10 cellular contexts compared by ENCODE assay signal in genomic region chr12:110932048-110932447, GRCh38. TPM values are rescaled to one million over a fixed set of nuclear protein-coding genes. Genes with fewer than 3 reads are reported as not detected.
DNase-seq lines count a peak whose midpoint lies in the region; ATAC-seq and TF ChIP-seq lines count a peak whose summit lies in the region.
"Had no signal": no experiment of that assay in that cellular context is flagged by ENCODE, and none has a peak within 500 bp of the region (broad histone marks: within the 10 kb centered on the region; RNA-seq: fewer than 3 reads in every experiment).

No MANE protein-coding gene starts in this region.

- H3K27ac ChIP-seq in endodermal cell (ENCODE audit: low read depth, low read length) (no peak overlapping the region), psoas muscle (peak overlapping the region; percentile 75)
- no peak overlapping the region for H3K27ac ChIP-seq in CD8-positive, alpha-beta T cell (ENCODE audit: low read depth, low read length)
- H3K27ac ChIP-seq: Peyer's patch had no signal

- no peak for ATAC-seq in psoas muscle
- ATAC-seq in left lobe of liver = no peak
- no peak for ATAC-seq in CD8-positive, alpha-beta T cell
- no peak for ATAC-seq in stimulated activated naive CD8-positive, alpha-beta T cell treated with anti-CD3 and anti-CD28 coated beads, Interleukin-15, Interleukin-2, amounts not matched to agents 100 U/mL and 50 U/mL, for 24 hours

- DNase-seq in activated CD8-positive, alpha-beta memory T cell treated with anti-CD3 and anti-CD28 coated beads, Interleukin-2, amount 50 U/mL, for 48 hours = peak; percentile 34
- no peak for DNase-seq in activated CD8-positive, alpha-beta memory T cell treated with anti-CD3 and anti-CD28 coated beads for 24 hours
- DNase-seq in LNCaP clone FGC (ENCODE audit: low read depth) (no peak), endodermal cell (peak; percentile 84), psoas muscle (no peak), left lobe of liver (ENCODE audit: low spot score) (no peak)
- DNase-seq in CD8-positive, alpha-beta T cell = no peak
- DNase-seq in stimulated activated naive CD8-positive, alpha-beta T cell treated with anti-CD3 and anti-CD28 coated beads, Interleukin-15, Interleukin-2, amounts not matched to agents 100 U/mL and 50 U/mL, for 24 hours = no peak
- DNase-seq: activated CD4-positive, CD25-positive, alpha-beta regulatory T cell treated with anti-CD3 and anti-CD28 coated beads, Interleukin-2, amount 50 U/mL, for 72 hours; Peyer's patch had no signal

- no peaks in the 10 kb centered on the region for H3K27me3 Mint-ChIP-seq in endodermal cell (ENCODE audit: insufficient read depth)
- H3K27me3 Mint-ChIP-seq in CD8-positive, alpha-beta T cell (ENCODE audit: low read depth) = peaks cover 16% of the 10 kb centered on the region

- H3K27me3 ChIP-seq in endodermal cell (ENCODE audit: control insufficient read depth, insufficient read depth, low read length, poor library complexity, severe bottlenecking) (no peaks in the 10 kb centered on the region), psoas muscle (ENCODE audit: insufficient read depth in 3 of 3, low read length in 2 of 3) (no peaks in the 10 kb centered on the region)
- no peaks in the 10 kb centered on the region for H3K27me3 ChIP-seq in CD8-positive, alpha-beta T cell (ENCODE audit: insufficient read depth, low read length)
- H3K27me3 ChIP-seq: Peyer's patch had no signal

- POLR2A ChIA-PET in CD8-positive, alpha-beta T cell (lab: Charles Lee) = no interaction called here

- H3K4me1 Mint-ChIP-seq in endodermal cell = peaks cover 19% of the 10 kb centered on the region
- peaks cover 2% of the 10 kb centered on the region for H3K4me1 Mint-ChIP-seq in CD8-positive, alpha-beta T cell (ENCODE audit: low read depth)

- H3K36me3 Mint-ChIP-seq in endodermal cell (ENCODE audit: low read depth) = no peaks in the 10 kb centered on the region
- H3K36me3 Mint-ChIP-seq in CD8-positive, alpha-beta T cell = no peaks in the 10 kb centered on the region

- no peak overlapping the region for H3K4me3 ChIP-seq in LNCaP clone FGC (ENCODE audit: low read depth, low read length)
- no peak overlapping the region for H3K4me3 ChIP-seq in endodermal cell (ENCODE audit: low read length)
- H3K4me3 ChIP-seq in psoas muscle = no peak overlapping the region
- no peak overlapping the region for H3K4me3 ChIP-seq in CD8-positive, alpha-beta T cell (ENCODE audit: low read depth, low read length)
- H3K4me3 ChIP-seq: Peyer's patch had no signal

- H3K9ac ChIP-seq in endodermal cell (ENCODE audit: extremely low read depth, low read length, poor library complexity, severe bottlenecking) = no peak overlapping the region

- WGBS in endodermal cell (ENCODE audit: insufficient coverage in 1 of 2, insufficient read length in 1 of 2), 2 experiments = 77% methylated on average over 7 to 11 of the region's 11 CpGs
- WGBS in psoas muscle, 3 donors = 38 to 49% (median 43%) methylated on average over 11 of the region's 11 CpGs

- H3K4me1 ChIP-seq in endodermal cell (ENCODE audit: control insufficient read depth, insufficient read depth, low read length) (peaks cover 2% of the 10 kb centered on the region), psoas muscle (peaks cover 3% of the 10 kb centered on the region)
- no peaks in the 10 kb centered on the region for H3K4me1 ChIP-seq in CD8-positive, alpha-beta T cell (ENCODE audit: insufficient read depth, low read length)
- H3K4me1 ChIP-seq: Peyer's patch had no signal

- no peak overlapping the region for H3K4me3 Mint-ChIP-seq in endodermal cell
- H3K4me3 Mint-ChIP-seq in CD8-positive, alpha-beta T cell = no peak overlapping the region

- 0 out of 2 replicates have a peak, but pooled peaks have one; percentile 21 for TF ChIP-seq CTCF in LNCaP clone FGC (IDR thresholded peaks at IDR 0.05; ENCODE audit: control insufficient read depth, extremely low read depth, insufficient read depth)
- peak; percentile 74 for TF ChIP-seq CTCF in endodermal cell (conservative IDR thresholded peaks at IDR 0.05)
- no peak for TF ChIP-seq CTCF in psoas muscle (IDR thresholded peaks at IDR 0.05)
- TF ChIP-seq CTCF in CD8-positive, alpha-beta T cell (IDR thresholded peaks at IDR 0.05) = no peak

- no peaks in the 10 kb centered on the region for H3K9me3 Mint-ChIP-seq in endodermal cell
- no peaks in the 10 kb centered on the region for H3K9me3 Mint-ChIP-seq in CD8-positive, alpha-beta T cell

- CTCF ChIA-PET in CD8-positive, alpha-beta T cell (lab: Charles Lee) = no interaction called here

- no peaks in the 10 kb centered on the region for H3K36me3 ChIP-seq in endodermal cell (ENCODE audit: control insufficient read depth, insufficient read depth, low read length)
- H3K36me3 ChIP-seq in psoas muscle (ENCODE audit: insufficient read depth in 1 of 2, low read depth in 1 of 2) = no peaks in the 10 kb centered on the region
- H3K36me3 ChIP-seq in CD8-positive, alpha-beta T cell (ENCODE audit: insufficient read depth, low read length) = no peaks in the 10 kb centered on the region
- H3K36me3 ChIP-seq: Peyer's patch had no signal

- intact Hi-C loops in psoas muscle (cut with DNase I) = loop anchor here in 1 of 2 donors (10.0 kb wide), 1 partner anchor 243 kb away; no protein-coding TSS in a partner anchor
- intact Hi-C loops in CD8-positive, alpha-beta T cell (cut with DNase I, micrococcal nuclease) = no loop called here

- H3K9me3 ChIP-seq in endodermal cell (ENCODE audit: control insufficient read depth, low read length) (no peaks in the 10 kb centered on the region), psoas muscle (no peaks in the 10 kb centered on the region)
- no peaks in the 10 kb centered on the region for H3K9me3 ChIP-seq in CD8-positive, alpha-beta T cell (ENCODE audit: low read length)
- H3K9me3 ChIP-seq: Peyer's patch had no signal

- no peak overlapping the region for H3K27ac Mint-ChIP-seq in endodermal cell
- no peak overlapping the region for H3K27ac Mint-ChIP-seq in CD8-positive, alpha-beta T cell

RNA-seq across cellular contexts. Expression of gene MYL2, which starts 11.7 kb away (rescaled TPM):
- under 1 TPM in 1 of 2 donors, not detected in 1; 0.89 TPM for total RNA-seq in endodermal cell
- not detected for polyA plus RNA-seq in endodermal cell (2013, experiment 1 of 2)
- not detected for polyA plus RNA-seq in endodermal cell (2013, experiment 2 of 2)
- total RNA-seq in psoas muscle = over 10,000 TPM in 3 of 4 donors, 1,000 to 10,000 TPM in 1; 8,427 to 31,606 (median 20,652) TPM
- polyA plus RNA-seq in psoas muscle = over 10,000 TPM in 2 of 3 donors, 1,000 to 10,000 TPM in 1; 7,765 to 17,490 (median 15,368) TPM
- not detected for total RNA-seq in left lobe of liver
- total RNA-seq in CD8-positive, alpha-beta T cell = not detected
- total RNA-seq: Peyer's patch had no signal

Comparison
In these comparisons a context has a peak if more than half of its experiments do, and no peak if none do; other contexts are left out.
1. DNase-seq: peak in activated CD8-positive, alpha-beta memory T cell treated with anti-CD3 and anti-CD28 coated beads, Interleukin-2, amount 50 U/mL, for 48 hours (single experiment) and endodermal cell (single experiment); none in activated CD8-positive, alpha-beta memory T cell treated with anti-CD3 and anti-CD28 coated beads for 24 hours (single experiment), LNCaP clone FGC (single experiment), psoas muscle (0 of 2), left lobe of liver (single experiment), CD8-positive, alpha-beta T cell (0 of 7) and stimulated activated naive CD8-positive, alpha-beta T cell treated with anti-CD3 and anti-CD28 coated beads, Interleukin-15, Interleukin-2, amounts not matched to agents 100 U/mL and 50 U/mL, for 24 hours (single experiment).
2. CTCF ChIP-seq: peak in LNCaP clone FGC (single experiment) and endodermal cell (single experiment); none in psoas muscle (single experiment) and CD8-positive, alpha-beta T cell (single experiment).
3. RNA of gene MYL2, which starts 11.7 kb away (total RNA-seq): 8,427 to 31,606 TPM in psoas muscle; 0.89 TPM in endodermal cell, not detected in left lobe of liver (single experiment) and not detected in CD8-positive, alpha-beta T cell; every median in the first group is over 1,000 times any median in the second.